8 cellular contexts compared by ENCODE assay signal in genomic region chr1:105137543-105138444, GRCh38.
DNase-seq lines count a peak whose midpoint lies in the region; ATAC-seq and FAIRE-seq lines count a peak whose summit lies in the region.

No MANE protein-coding gene starts in this region.

- DNase-seq in Daoy (ENCODE audit: low read depth) (peak; percentile 18), NT2/D1 (ENCODE audit: low read depth, low spot score) (peak; percentile 49), iPS DF 6.9 (ENCODE audit: low read depth, low spot score) (peak; percentile 33), frontal cortex (ENCODE audit: low spot score in 2 of 2) (no peak)
- no peak for DNase-seq in activated CD8-positive, alpha-beta T cell treated with anti-CD3 and anti-CD28 coated beads, Interleukin-2, amount 10 ng/mL, durations not matched to agents 7 days and 5 days
- no peak for DNase-seq in activated naive CD4-positive, alpha-beta T cell treated with anti-CD3 and anti-CD28 coated beads, Interleukin-2, amount 50 U/mL, for 16 hours

- WGBS in iPS DF 6.9 (ENCODE audit: insufficient coverage, insufficient read length), result no CpG with 5 or more reads among the region's 14 CpGs

- no peak for FAIRE-seq in frontal cortex (lab: Jason Lieb, UNC)

- no peaks in the 10 kb centered on the region for H3K27me3 Mint-ChIP-seq in activated CD8-positive, alpha-beta T cell treated with anti-CD3 and anti-CD28 coated beads, Interleukin-2, amount 10 ng/mL, durations not matched to agents 7 days and 5 days (ENCODE audit: low read depth)

- H3K36me3 ChIP-seq in NT2/D1 (ENCODE audit: insufficient read depth, insufficient read length, low read length), result no peaks in the 10 kb centered on the region
- H3K36me3 ChIP-seq in iPS DF 6.9 (ENCODE audit: control insufficient read depth, insufficient read depth, low read length), result no peaks in the 10 kb centered on the region

- POLR2A ChIA-PET in activated CD8-positive, alpha-beta T cell treated with anti-CD3 and anti-CD28 coated beads, Interleukin-2, amount 10 ng/mL, durations not matched to agents 7 days and 5 days (lab: Charles Lee), result no interaction called here

- peaks cover 27% of the 10 kb centered on the region for H3K9me3 Mint-ChIP-seq in activated CD8-positive, alpha-beta T cell treated with anti-CD3 and anti-CD28 coated beads, Interleukin-2, amount 10 ng/mL, durations not matched to agents 7 days and 5 days (ENCODE audit: insufficient read depth)

- no peaks in the 10 kb centered on the region for H3K4me1 Mint-ChIP-seq in activated CD8-positive, alpha-beta T cell treated with anti-CD3 and anti-CD28 coated beads, Interleukin-2, amount 10 ng/mL, durations not matched to agents 7 days and 5 days (ENCODE audit: low read depth)

- no peak overlapping the region for H3K27ac Mint-ChIP-seq in activated CD8-positive, alpha-beta T cell treated with anti-CD3 and anti-CD28 coated beads, Interleukin-2, amount 10 ng/mL, durations not matched to agents 7 days and 5 days

- no peaks in the 10 kb centered on the region for H3K27me3 ChIP-seq in NT2/D1 (ENCODE audit: insufficient read depth, insufficient read length)
- H3K27me3 ChIP-seq in iPS DF 6.9 (ENCODE audit: control insufficient read depth, insufficient read depth, low read length), result no peaks in the 10 kb centered on the region

- H3K36me3 Mint-ChIP-seq in activated CD8-positive, alpha-beta T cell treated with anti-CD3 and anti-CD28 coated beads, Interleukin-2, amount 10 ng/mL, durations not matched to agents 7 days and 5 days (ENCODE audit: low read depth), result no peaks in the 10 kb centered on the region

- no peak overlapping the region for H3K4me3 Mint-ChIP-seq in activated CD8-positive, alpha-beta T cell treated with anti-CD3 and anti-CD28 coated beads, Interleukin-2, amount 10 ng/mL, durations not matched to agents 7 days and 5 days

- no peaks in the 10 kb centered on the region for H3K4me1 ChIP-seq in NT2/D1 (ENCODE audit: insufficient read depth, insufficient read length)
- no peaks in the 10 kb centered on the region for H3K4me1 ChIP-seq in iPS DF 6.9 (ENCODE audit: control insufficient read depth, insufficient read depth, low read length)

- H3K9ac ChIP-seq in NT2/D1 (ENCODE audit: insufficient read length, low read depth), result no peak overlapping the region

- H3K9me3 ChIP-seq in NT2/D1 (ENCODE audit: insufficient read depth, low read length) (no peaks in the 10 kb centered on the region), iPS DF 6.9 (ENCODE audit: control insufficient read depth, insufficient read depth, low read length) (no peaks in the 10 kb centered on the region)

- ATAC-seq in HG02759 (IDR thresholded peaks at IDR 0.05; ENCODE audit: unreplicated experiment), result peak; percentile 75
- no peak for ATAC-seq in activated CD8-positive, alpha-beta T cell treated with anti-CD3 and anti-CD28 coated beads, Interleukin-2, amount 10 ng/mL, durations not matched to agents 7 days and 5 days
- no peak for ATAC-seq in HG03442 (IDR thresholded peaks at IDR 0.05; ENCODE audit: unreplicated experiment)

- no peak overlapping the region for H3K27ac ChIP-seq in iPS DF 6.9 (ENCODE audit: low read length)

- CTCF ChIA-PET in activated CD8-positive, alpha-beta T cell treated with anti-CD3 and anti-CD28 coated beads, Interleukin-2, amount 10 ng/mL, durations not matched to agents 7 days and 5 days (lab: Charles Lee), result no interaction called here

- H3K4me3 ChIP-seq in NT2/D1 (ENCODE audit: insufficient read length, low read depth), result no peak overlapping the region
- no peak overlapping the region for H3K4me3 ChIP-seq in iPS DF 6.9 (ENCODE audit: low read length)

Comparison
In these comparisons a context has a peak if more than half of its experiments do, and no peak if none do; other contexts are left out.
1. DNase-seq: peak in Daoy (single experiment), NT2/D1 (single experiment) and iPS DF 6.9 (single experiment); none in activated CD8-positive, alpha-beta T cell treated with anti-CD3 and anti-CD28 coated beads, Interleukin-2, amount 10 ng/mL, durations not matched to agents 7 days and 5 days (single experiment), activated naive CD4-positive, alpha-beta T cell treated with anti-CD3 and anti-CD28 coated beads, Interleukin-2, amount 50 U/mL, for 16 hours (single experiment) and frontal cortex (0 of 2).